Comparison of ENCODE assay signal across 10 cellular contexts in genomic region chr16:3625911-3626732, GRCh38. TPM values are rescaled to one million over a fixed set of nuclear protein-coding genes. Genes with fewer than 3 reads are reported as not detected.
DNase-seq lines count a peak whose midpoint lies in the region; ATAC-seq, FAIRE-seq and TF ChIP-seq lines count a peak whose summit lies in the region.
"Had no signal": no experiment of that assay in that cellular context is flagged by ENCODE, and none has a peak within 500 bp of the region (broad histone marks: within the 10 kb centered on the region; RNA-seq: fewer than 3 reads in every experiment).

No MANE protein-coding gene starts in this region.

- H3K9ac ChIP-seq in HepG2 (ENCODE audit: insufficient read depth, low read depth, low read length): no peak overlapping the region

- CTCF ChIA-PET in HepG2 (lab: Yijun Ruan, JAX; ENCODE audit: low intra/inter-chr PET ratio, low total read pairs): no interaction called here

- peaks cover 6% of the 10 kb centered on the region for H3K79me2 ChIP-seq in HepG2 (ENCODE audit: insufficient read depth, low read length)

- no peaks in the 10 kb centered on the region for H3K27me3 Mint-ChIP-seq in glutamatergic neuron (ENCODE audit: unreplicated experiment)

- in situ Hi-C loops in HepG2 (cut with HindIII; ENCODE audit: extremely low pct_ligation_motif_present, low pct_unique_long_range_greater_than_20kb): no loop called here

- H4K20me1 ChIP-seq in HepG2 (ENCODE audit: insufficient read depth, low read length): no peaks in the 10 kb centered on the region

- H3K9me3 Mint-ChIP-seq in glutamatergic neuron (ENCODE audit: unreplicated experiment): no peaks in the 10 kb centered on the region

- H3K27ac Mint-ChIP-seq in glutamatergic neuron (ENCODE audit: unreplicated experiment): no peak overlapping the region

- no peaks in the 10 kb centered on the region for H3K36me3 ChIP-seq in HepG2 (replicated peaks in 1 of 2; ENCODE audit: control insufficient read depth in 1 of 2, insufficient read depth in 2 of 2, low read length in 2 of 2)
- H3K36me3 ChIP-seq: pancreas, Peyer's patch had no signal

- intact Hi-C loops in HepG2 (cut with micrococcal nuclease; ENCODE audit: unreplicated experiment): no loop called here

- POLR2A ChIA-PET in HepG2 (lab: Yijun Ruan, JAX): no interaction called here

- DNase-seq in SKM-1 (lab: John Stamatoyannopoulos, UW; ENCODE audit: unreplicated experiment): peak; percentile 81
- no peak for DNase-seq in HepG2 (ENCODE audit: low spot score)
- no peak for DNase-seq in glutamatergic neuron
- DNase-seq in NCI-H1092 treated with DMSO at 0.1 percent for 48 hours (lab: John Stamatoyannopoulos, UW): no peak
- DNase-seq in urothelium cell line (ENCODE audit: low spot score): no peak
- no peak for DNase-seq in stimulated activated naive CD4-positive, alpha-beta T cell treated with Interleukin-2 at 50 U/mL for 16 hours (lab: John Stamatoyannopoulos, UW)
- DNase-seq: pancreas had no signal

- H3K27ac ChIP-seq in HepG2 (ENCODE audit: extremely low read length, insufficient read depth, low read length): no peak overlapping the region
- H3K27ac ChIP-seq: pancreas had no signal

- no peak for TF ChIP-seq RAD21 in HepG2 (CRISPR knock-in tag; IDR thresholded peaks at IDR 0.05)

- TF ChIP-seq EP300 in HepG2 (IDR thresholded peaks at IDR 0.05; ENCODE audit: low read depth in 2 of 2, low read length in 2 of 2): no peak
- TF ChIP-seq EP300 in HepG2 (CRISPR knock-in tag; IDR thresholded peaks at IDR 0.05; ENCODE audit: borderline replicate concordance): no peak

- TF ChIP-seq CTCF in GM12873 (IDR thresholded peaks at IDR 0.05; ENCODE audit: insufficient read depth, low read depth, low read length, missing control alignments) (peak; percentile 27), HepG2 (CRISPR knock-in tag; IDR thresholded peaks at IDR 0.05) (0 out of 2 replicates have a peak, but pooled peaks have one; percentile 17), glutamatergic neuron (IDR thresholded peaks at IDR 0.05; ENCODE audit: partially characterized antibody, unreplicated experiment) (no peak)

- no TSS peak for BruUV-seq in HepG2 (replicated peaks; lab: Mats Ljungman, UMichigan)

- no peaks in the 10 kb centered on the region for H3K4me1 ChIP-seq in HepG2 (ENCODE audit: insufficient read depth, low read length)
- H3K4me1 ChIP-seq: pancreas had no signal

- FAIRE-seq in HepG2 (lab: Jason Lieb, UNC): no peak
- FAIRE-seq in urothelium cell line (lab: Jason Lieb, UNC): no peak
- FAIRE-seq: pancreas had no signal

- ATAC-seq in HG02870 (IDR thresholded peaks at IDR 0.05; ENCODE audit: unreplicated experiment) (peak; percentile 47), HepG2 (peak; percentile 30; the same call in 1 of the 3 replicates)

- H3K9me3 ChIP-seq in HepG2 (ENCODE audit: low read length): no peaks in the 10 kb centered on the region
- H3K9me3 ChIP-seq: pancreas, Peyer's patch had no signal

- H3K4me1 Mint-ChIP-seq in glutamatergic neuron (ENCODE audit: low read depth, unreplicated experiment): no peaks in the 10 kb centered on the region

- H3K27me3 ChIP-seq in HepG2 (ENCODE audit: control insufficient read depth in 1 of 2, insufficient read depth in 2 of 2, low read length in 2 of 2): no peaks in the 10 kb centered on the region
- H3K27me3 ChIP-seq: pancreas, Peyer's patch had no signal

- H3K36me3 Mint-ChIP-seq in glutamatergic neuron (ENCODE audit: unreplicated experiment): no peaks in the 10 kb centered on the region

- no peak overlapping the region for H3K4me3 Mint-ChIP-seq in glutamatergic neuron (ENCODE audit: unreplicated experiment)

- no peak overlapping the region for H3K4me3 ChIP-seq in HepG2 (replicated peaks in 1 of 3; ENCODE audit: insufficient read depth in 1 of 3, low read depth in 2 of 3, low read length in 3 of 3)
- H3K4me3 ChIP-seq: pancreas, Peyer's patch had no signal

- WGBS in HepG2 (ENCODE audit: low lambda C conversion rate): over 99% methylated on average over 4 of the region's 4 CpGs

- no peak overlapping the region for H3K4me2 ChIP-seq in HepG2 (ENCODE audit: low read depth, low read length)

- no peak overlapping the region for H2AFZ ChIP-seq in HepG2 (ENCODE audit: low read length)

- no peak for TF ChIP-seq POLR2A in HepG2 (IDR thresholded peaks at IDR 0.05; ENCODE audit: insufficient read depth in 1 of 2, low read depth in 2 of 2, low read length in 2 of 2)

RNA-seq across cellular contexts. Expression of gene SLX4, which starts 14.7 kb away (rescaled TPM):
- total RNA-seq in HepG2 (2016; rRNA removed; fragmentation: Illumina TruSeq; extraction: Trizol): 2.5 and 3.6 TPM in 2 replicates
- total RNA-seq in HepG2 (2016; cell fraction: cytosol; rRNA removed; fragmentation: Illumina TruSeq; extraction: Trizol; ENCODE audit: low read depth): 0.97 and 1.0 TPM in 2 replicates
- total RNA-seq in HepG2 (2016; cell fraction: insoluble cytoplasmic fraction; rRNA removed; fragmentation: Illumina TruSeq; extraction: Trizol): 2.1 and 3.8 TPM in 2 replicates
- 1.3 and 1.6 TPM in 2 replicates for total RNA-seq in HepG2 (2016; cell fraction: membrane; rRNA removed; fragmentation: Illumina TruSeq; extraction: Trizol)
- 7.6 and 7.9 TPM in 2 replicates for total RNA-seq in HepG2 (2016; cell fraction: nucleus; rRNA removed; fragmentation: Illumina TruSeq; extraction: Trizol)
- polyA plus RNA-seq in HepG2 (2011; rRNA removed): 1.1 and 1.3 TPM in 2 replicates
- 0.40 and 0.46 TPM in 2 replicates for polyA plus RNA-seq in HepG2 (2011; cell fraction: cytosol; rRNA removed)
- 5.4 and 5.9 TPM in 2 replicates for polyA plus RNA-seq in HepG2 (2011; cell fraction: nucleus; rRNA removed)
- 0.97 and 1.2 TPM in 2 replicates for polyA plus RNA-seq in HepG2 (2012)
- polyA plus RNA-seq in HepG2 (2016; cell fraction: cytosol; fragmentation: Illumina TruSeq; extraction: Trizol; ENCODE audit: low read depth): 0.16 and 0.18 TPM in 2 replicates
- 1.1 and 1.7 TPM in 2 replicates for polyA plus RNA-seq in HepG2 (2016; cell fraction: insoluble cytoplasmic fraction; fragmentation: Illumina TruSeq; extraction: Trizol; ENCODE audit: low read depth)
- 0.21 and 0.31 TPM in 2 replicates for polyA plus RNA-seq in HepG2 (2016; cell fraction: membrane; fragmentation: Illumina TruSeq; extraction: Trizol; ENCODE audit: low read depth)
- 12.5 and 14.1 TPM in 2 replicates for polyA plus RNA-seq in HepG2 (2016; cell fraction: nucleus; fragmentation: Illumina TruSeq; extraction: Trizol; ENCODE audit: insufficient read depth, low read depth)
- polyA minus RNA-seq in HepG2 (2011; rRNA and poly(A)+ RNA removed; ENCODE audit: low replicate concordance): 1.5 and 3.9 TPM in 2 replicates
- polyA minus RNA-seq in HepG2 (2011; cell fraction: cytosol; rRNA and poly(A)+ RNA removed): 0.89 and 1.1 TPM in 2 replicates
- polyA minus RNA-seq in HepG2 (2011; cell fraction: nucleus; rRNA and poly(A)+ RNA removed): 4.4 and 5.1 TPM in 2 replicates
- total RNA-seq in glutamatergic neuron (ENCODE audit: unreplicated experiment): 14.1 TPM

RNA-seq across cellular contexts. Expression of gene DNASE1, which starts 28.4 kb away (rescaled TPM):
- total RNA-seq in HepG2 (2016; rRNA removed; fragmentation: Illumina TruSeq; extraction: Trizol) (3.7 and 7.1 TPM in 2 replicates), glutamatergic neuron (ENCODE audit: unreplicated experiment) (34.3 TPM)
- total RNA-seq in HepG2 (2016; cell fraction: cytosol; rRNA removed; fragmentation: Illumina TruSeq; extraction: Trizol; ENCODE audit: low read depth): 9.5 and 9.7 TPM in 2 replicates
- 4.1 and 7.3 TPM in 2 replicates for total RNA-seq in HepG2 (2016; cell fraction: insoluble cytoplasmic fraction; rRNA removed; fragmentation: Illumina TruSeq; extraction: Trizol)
- total RNA-seq in HepG2 (2016; cell fraction: membrane; rRNA removed; fragmentation: Illumina TruSeq; extraction: Trizol): 11.1 and 12.4 TPM in 2 replicates
- total RNA-seq in HepG2 (2016; cell fraction: nucleus; rRNA removed; fragmentation: Illumina TruSeq; extraction: Trizol): 11.8 and 13.6 TPM in 2 replicates
- 11.1 and 13.0 TPM in 2 replicates for polyA plus RNA-seq in HepG2 (2011; rRNA removed)
- 5.4 and 7.4 TPM in 2 replicates for polyA plus RNA-seq in HepG2 (2011; cell fraction: cytosol; rRNA removed)
- polyA plus RNA-seq in HepG2 (2011; cell fraction: nucleus; rRNA removed): 37.1 and 37.7 TPM in 2 replicates
- polyA plus RNA-seq in HepG2 (2012): 7.2 and 10.3 TPM in 2 replicates
- polyA plus RNA-seq in HepG2 (2016; cell fraction: cytosol; fragmentation: Illumina TruSeq; extraction: Trizol; ENCODE audit: low read depth): 10.1 and 11.6 TPM in 2 replicates
- 2.9 and 3.5 TPM in 2 replicates for polyA plus RNA-seq in HepG2 (2016; cell fraction: insoluble cytoplasmic fraction; fragmentation: Illumina TruSeq; extraction: Trizol; ENCODE audit: low read depth)
- 9.6 and 10.1 TPM in 2 replicates for polyA plus RNA-seq in HepG2 (2016; cell fraction: membrane; fragmentation: Illumina TruSeq; extraction: Trizol; ENCODE audit: low read depth)
- polyA plus RNA-seq in HepG2 (2016; cell fraction: nucleus; fragmentation: Illumina TruSeq; extraction: Trizol; ENCODE audit: insufficient read depth, low read depth): 15.7 and 20.9 TPM in 2 replicates
- polyA minus RNA-seq in HepG2 (2011; rRNA and poly(A)+ RNA removed; ENCODE audit: low replicate concordance): 12.4 and 52.9 TPM in 2 replicates
- 3.9 and 4.6 TPM in 2 replicates for polyA minus RNA-seq in HepG2 (2011; cell fraction: cytosol; rRNA and poly(A)+ RNA removed)
- 13.1 and 20.5 TPM in 2 replicates for polyA minus RNA-seq in HepG2 (2011; cell fraction: nucleus; rRNA and poly(A)+ RNA removed)

RNA-seq across cellular contexts. Expression of gene NLRC3, which starts 48.9 kb away (rescaled TPM):
- total RNA-seq in HepG2 (2016; rRNA removed; fragmentation: Illumina TruSeq; extraction: Trizol) (not detected in 2 replicates), glutamatergic neuron (ENCODE audit: unreplicated experiment) (not detected)
- total RNA-seq in HepG2 (2016; cell fraction: cytosol; rRNA removed; fragmentation: Illumina TruSeq; extraction: Trizol; ENCODE audit: low read depth): not detected in 2 replicates
- 0.09 TPM in 1 of 2 replicates, not detected in the other for total RNA-seq in HepG2 (2016; cell fraction: insoluble cytoplasmic fraction; rRNA removed; fragmentation: Illumina TruSeq; extraction: Trizol)
- not detected in 2 replicates for total RNA-seq in HepG2 (2016; cell fraction: membrane; rRNA removed; fragmentation: Illumina TruSeq; extraction: Trizol)
- not detected in 2 replicates for total RNA-seq in HepG2 (2016; cell fraction: nucleus; rRNA removed; fragmentation: Illumina TruSeq; extraction: Trizol)
- polyA plus RNA-seq in HepG2 (2011; rRNA removed): 0.01 TPM in 1 of 2 replicates, not detected in the other
- polyA plus RNA-seq in HepG2 (2011; cell fraction: cytosol; rRNA removed): not detected in 2 replicates
- polyA plus RNA-seq in HepG2 (2011; cell fraction: nucleus; rRNA removed): 0.02 TPM in 1 of 2 replicates, not detected in the other
- polyA plus RNA-seq in HepG2 (2012): 0.09 and 0.11 TPM in 2 replicates
- not detected in 2 replicates for polyA plus RNA-seq in HepG2 (2016; cell fraction: cytosol; fragmentation: Illumina TruSeq; extraction: Trizol; ENCODE audit: low read depth)
- polyA plus RNA-seq in HepG2 (2016; cell fraction: insoluble cytoplasmic fraction; fragmentation: Illumina TruSeq; extraction: Trizol; ENCODE audit: low read depth): not detected in 2 replicates
- polyA plus RNA-seq in HepG2 (2016; cell fraction: membrane; fragmentation: Illumina TruSeq; extraction: Trizol; ENCODE audit: low read depth): not detected in 2 replicates
- polyA plus RNA-seq in HepG2 (2016; cell fraction: nucleus; fragmentation: Illumina TruSeq; extraction: Trizol; ENCODE audit: insufficient read depth, low read depth): not detected in 2 replicates
- polyA minus RNA-seq in HepG2 (2011; rRNA and poly(A)+ RNA removed; ENCODE audit: low replicate concordance): 0.07 TPM in 1 of 2 replicates, not detected in the other
- polyA minus RNA-seq in HepG2 (2011; cell fraction: cytosol; rRNA and poly(A)+ RNA removed): not detected in 2 replicates
- not detected in 2 replicates for polyA minus RNA-seq in HepG2 (2011; cell fraction: nucleus; rRNA and poly(A)+ RNA removed)
